ENCODE assay signal across 10 cellular contexts in the genomic region with DNA sequence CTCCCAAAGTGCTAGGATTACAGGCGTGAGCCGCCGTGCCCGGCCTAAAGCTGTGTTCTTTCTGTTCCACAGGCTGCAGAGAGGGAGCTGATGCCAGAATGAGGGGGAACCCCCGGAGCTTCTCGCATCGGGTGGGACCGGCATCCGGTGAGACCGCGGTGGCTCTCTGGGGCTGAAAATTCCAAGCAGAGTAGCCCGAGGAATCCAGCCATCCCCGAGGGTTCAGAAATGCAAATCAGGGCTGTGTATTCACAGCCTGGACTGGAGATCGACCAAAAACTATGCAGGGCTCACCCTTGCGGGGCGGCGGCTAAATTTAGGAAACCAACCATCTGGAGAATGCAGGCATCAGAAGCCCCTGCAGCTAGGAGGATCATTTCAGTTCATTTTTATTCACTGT.
A peak's percentile ranks its signal among the peaks of the same experiment; 100 is the strongest.
DNase-seq lines count a peak whose midpoint lies in the region; ATAC-seq and TF ChIP-seq lines count a peak whose summit lies in the region.
"Had no signal": no experiment of that assay in that cellular context is flagged by ENCODE, and none has a peak within 500 bp of the region (broad histone marks: within the 10 kb centered on the region; RNA-seq: fewer than 3 reads in every experiment).

No MANE protein-coding gene starts in this region.

- CTCF ChIA-PET in AG04450 (lab: Charles Lee) (interaction anchor here (0.6 to 1.1 kb wide), 2 partner anchors 11 to 17 kb away, joined by 4 to 5 read pairs; no protein-coding TSS in a partner anchor), RWPE1 (lab: Yijun Ruan, JAX) (interaction anchor here (0.6 to 0.8 kb wide), 2 partner anchors 11 to 119 kb away, joined by 3 to 7 read pairs; no protein-coding TSS in a partner anchor)

- peaks cover 4% of the 10 kb centered on the region for H3K9me3 ChIP-seq in AG04450 (ENCODE audit: control insufficient read depth, insufficient read depth, low read length)

- peak overlapping the region; percentile 68 for H3K27ac ChIP-seq in AG04450 (ENCODE audit: low read depth, low read length)
- H3K27ac ChIP-seq in RWPE1 = peak overlapping the region; percentile 87

- ATAC-seq in GM21529 (IDR thresholded peaks at IDR 0.05; ENCODE audit: unreplicated experiment) (no peak), esophagus mucosa (no peak)
- ATAC-seq: K562 had no signal

- peak overlapping the region; percentile 4 to 85 (median 50) for H3K27ac Mint-ChIP-seq in nephron
- H3K27ac Mint-ChIP-seq: activated naive CD4-positive, alpha-beta T cell treated with anti-CD3 and anti-CD28 coated beads, Interleukin-2, amount 50 U/mL, for 24 hours had no signal

- H3K27me3 ChIP-seq in AG04450 (ENCODE audit: control insufficient read depth, insufficient read depth, low read length) = peaks cover 2% of the 10 kb centered on the region

- H3K9me3 Mint-ChIP-seq in nephron = no peaks in the 10 kb centered on the region
- H3K9me3 Mint-ChIP-seq: activated naive CD4-positive, alpha-beta T cell treated with anti-CD3 and anti-CD28 coated beads, Interleukin-2, amount 50 U/mL, for 24 hours had no signal

- H3K4me1 Mint-ChIP-seq in nephron = peaks cover 35% of the 10 kb centered on the region

- TF ChIP-seq CTCF in AG04450 (IDR thresholded peaks at IDR 0.05; ENCODE audit: low read depth, low read length) (no peak), RWPE1 (conservative IDR thresholded peaks at IDR 0.05; ENCODE audit: low read depth) (no peak), fibroblast of mammary gland (conservative IDR thresholded peaks at IDR 0.05; ENCODE audit: control insufficient read depth, insufficient read depth, low read depth, low read length) (no peak), nephron (IDR thresholded peaks at IDR 0.05; ENCODE audit: unreplicated experiment in 3 of 3) (no peak)

- H3K27me3 Mint-ChIP-seq in nephron (ENCODE audit: low read depth) = peaks cover 28% of the 10 kb centered on the region
- H3K27me3 Mint-ChIP-seq: activated naive CD4-positive, alpha-beta T cell treated with anti-CD3 and anti-CD28 coated beads, Interleukin-2, amount 50 U/mL, for 24 hours had no signal

- DNase-seq in AG04450 (ENCODE audit: low read depth, low spot score) (no peak), RWPE1 (ENCODE audit: low spot score) (no peak), fibroblast of mammary gland (ENCODE audit: low read depth) (peak; percentile 52), COLO668 (lab: John Stamatoyannopoulos, UW; ENCODE audit: unreplicated experiment) (no peak), 8988T (no peak)

- peak overlapping the region; percentile 67 to 70 (median 69) for H3K4me3 Mint-ChIP-seq in nephron
- H3K4me3 Mint-ChIP-seq: activated naive CD4-positive, alpha-beta T cell treated with anti-CD3 and anti-CD28 coated beads, Interleukin-2, amount 50 U/mL, for 24 hours had no signal

- peak overlapping the region; percentile 4; the same call in 1 of the 2 replicates for H3K4me3 ChIP-seq in AG04450 (ENCODE audit: low read depth, low read length)
- H3K4me3 ChIP-seq in fibroblast of mammary gland (ENCODE audit: control insufficient read depth, low read depth, low read length) = peak overlapping the region; percentile 10
- H3K4me3 ChIP-seq: K562 had no signal

- H3K36me3 Mint-ChIP-seq in nephron (ENCODE audit: low read depth) = no peaks in the 10 kb centered on the region

- POLR2A ChIA-PET in AG04450 (lab: Yijun Ruan, JAX) (interaction anchor here (1.2 to 7.5 kb wide), 5 partner anchors 10 to 176 kb away, joined by 3 to 167 read pairs (median 3); a partner anchor contains a TSS), RWPE1 (lab: Yijun Ruan, JAX; ENCODE audit: low non-redundant PET) (no interaction called here)
